In genomic region chr6:158870418-158870957, GRCh38 we compare ENCODE assay signal across 8 cellular contexts. TPM values are rescaled to one million over a fixed set of nuclear protein-coding genes. Genes with fewer than 3 reads are reported as not detected.
DNase-seq lines count a peak whose midpoint lies in the region; ATAC-seq and TF ChIP-seq lines count a peak whose summit lies in the region.

No MANE protein-coding gene starts in this region.

- H3K27me3 ChIP-seq in CD8-positive, alpha-beta T cell (ENCODE audit: insufficient read depth, low read length) = no peaks in the 10 kb centered on the region
- H3K27me3 ChIP-seq in HAP-1 (ENCODE audit: low read depth) (no peaks in the 10 kb centered on the region), layer of hippocampus (ENCODE audit: control insufficient read depth, insufficient read depth, low read length) (no peaks in the 10 kb centered on the region), uterus (no peaks in the 10 kb centered on the region)

- H3K9me3 ChIP-seq in CD8-positive, alpha-beta T cell (ENCODE audit: low read length) = no peaks in the 10 kb centered on the region
- H3K9me3 ChIP-seq in HAP-1 (no peaks in the 10 kb centered on the region), uterus (no peaks in the 10 kb centered on the region)

- H3K36me3 Mint-ChIP-seq in CD8-positive, alpha-beta T cell = peaks cover 2% of the 10 kb centered on the region
- peaks cover 5% of the 10 kb centered on the region for H3K36me3 Mint-ChIP-seq in activated CD4-positive, alpha-beta T cell treated with anti-CD3 and anti-CD28 coated beads, Interleukin-2, amount 10 ng/mL, durations not matched to agents 7 days and 5 days (ENCODE audit: low read depth)

- intact Hi-C loops in CD8-positive, alpha-beta T cell (cut with DNase I, micrococcal nuclease) = loop anchor here (2.0 to 10.0 kb wide), 5 partner anchors 42 to 1848 kb away; no protein-coding TSS in a partner anchor
- intact Hi-C loops in uterus (cut with DNase I; ENCODE audit: low total_unique reads) = no loop called here

- no peak for TF ChIP-seq CTCF in CD8-positive, alpha-beta T cell (IDR thresholded peaks at IDR 0.05)
- TF ChIP-seq CTCF in uterus (IDR thresholded peaks at IDR 0.05) = no peak

- CTCF ChIA-PET in CD8-positive, alpha-beta T cell (lab: Charles Lee) = interaction anchor here (0.8 to 1.7 kb wide), 5 partner anchors 48 to 1546 kb away, joined by 3 to 10 read pairs (median 4); partner anchors contain the start of genes EZR and TAGAP
- CTCF ChIA-PET in activated CD4-positive, alpha-beta T cell treated with anti-CD3 and anti-CD28 coated beads, Interleukin-2, amount 10 ng/mL, durations not matched to agents 7 days and 5 days (lab: Charles Lee) = interaction anchor here (1.1 to 1.6 kb wide), 6 partner anchors 8 to 233 kb away, joined by 3 to 5 read pairs (median 4); no protein-coding TSS in a partner anchor

- peak overlapping the region; percentile 86 for H3K27ac ChIP-seq in CD8-positive, alpha-beta T cell (ENCODE audit: low read depth, low read length)
- peak overlapping the region; percentile 79 for H3K27ac ChIP-seq in layer of hippocampus (ENCODE audit: low read depth, low read length)
- H3K27ac ChIP-seq in uterus = peak overlapping the region; percentile 56 to 79

- peaks cover 20% of the 10 kb centered on the region for H3K4me1 ChIP-seq in CD8-positive, alpha-beta T cell (ENCODE audit: insufficient read depth, low read length)
- H3K4me1 ChIP-seq in HAP-1 (peaks cover 13% of the 10 kb centered on the region), uterus (no peaks in the 10 kb centered on the region)

- H3K27ac Mint-ChIP-seq in CD8-positive, alpha-beta T cell = peak overlapping the region; percentile 99
- H3K27ac Mint-ChIP-seq in activated CD4-positive, alpha-beta T cell treated with anti-CD3 and anti-CD28 coated beads, Interleukin-2, amount 10 ng/mL, durations not matched to agents 7 days and 5 days = peak overlapping the region; percentile 99

- no peaks in the 10 kb centered on the region for H3K36me3 ChIP-seq in CD8-positive, alpha-beta T cell (ENCODE audit: insufficient read depth, low read length)
- H3K36me3 ChIP-seq in HAP-1 (replicated peaks) (no peaks in the 10 kb centered on the region), uterus (no peaks in the 10 kb centered on the region)

- peak in 1 of 7 experiments; percentile 63 for DNase-seq in CD8-positive, alpha-beta T cell
- DNase-seq in HAP-1 (ENCODE audit: low spot score in 2 of 2) (no peak), uterus (no peak), erythroblast (lab: John Stamatoyannopoulos, UW) (no peak), NOMO-1 treated with DMSO at 0.1 percent for 48 hours (lab: John Stamatoyannopoulos, UW; ENCODE audit: unreplicated experiment) (no peak)
- no peak for DNase-seq in activated CD4-positive, alpha-beta T cell treated with anti-CD3 and anti-CD28 coated beads, Interleukin-2, amount 10 ng/mL, durations not matched to agents 7 days and 5 days

- H3K4me1 Mint-ChIP-seq in CD8-positive, alpha-beta T cell (ENCODE audit: low read depth) = peaks cover 34% of the 10 kb centered on the region
- peaks cover 39% of the 10 kb centered on the region for H3K4me1 Mint-ChIP-seq in activated CD4-positive, alpha-beta T cell treated with anti-CD3 and anti-CD28 coated beads, Interleukin-2, amount 10 ng/mL, durations not matched to agents 7 days and 5 days

- in situ Hi-C loops in HAP-1 (cut with MboI; ENCODE audit: low sequenced_read_pairs) = no loop called here

- H3K27me3 Mint-ChIP-seq in CD8-positive, alpha-beta T cell (ENCODE audit: low read depth) = no peaks in the 10 kb centered on the region
- peaks cover 9% of the 10 kb centered on the region for H3K27me3 Mint-ChIP-seq in activated CD4-positive, alpha-beta T cell treated with anti-CD3 and anti-CD28 coated beads, Interleukin-2, amount 10 ng/mL, durations not matched to agents 7 days and 5 days

- H3K9me3 Mint-ChIP-seq in CD8-positive, alpha-beta T cell = no peaks in the 10 kb centered on the region
- H3K9me3 Mint-ChIP-seq in activated CD4-positive, alpha-beta T cell treated with anti-CD3 and anti-CD28 coated beads, Interleukin-2, amount 10 ng/mL, durations not matched to agents 7 days and 5 days = no peaks in the 10 kb centered on the region

- no peak for ATAC-seq in CD8-positive, alpha-beta T cell
- ATAC-seq in GM21529 (IDR thresholded peaks at IDR 0.05; ENCODE audit: unreplicated experiment) = no peak

- TF ChIP-seq POLR2A in uterus (IDR thresholded peaks at IDR 0.05) (no peak), erythroblast (IDR thresholded peaks at IDR 0.05; ENCODE audit: low read length) (no peak)

- H3K4me3 Mint-ChIP-seq in CD8-positive, alpha-beta T cell = peak overlapping the region; percentile 89
- H3K4me3 Mint-ChIP-seq in activated CD4-positive, alpha-beta T cell treated with anti-CD3 and anti-CD28 coated beads, Interleukin-2, amount 10 ng/mL, durations not matched to agents 7 days and 5 days = peak overlapping the region; percentile 80

- peak overlapping the region; percentile 57 for H3K4me3 ChIP-seq in CD8-positive, alpha-beta T cell (ENCODE audit: low read depth, low read length)
- H3K4me3 ChIP-seq in HAP-1 (peak overlapping the region; percentile 31; the same call in 1 of the 2 replicates), uterus (no peak overlapping the region)

- POLR2A ChIA-PET in CD8-positive, alpha-beta T cell (lab: Charles Lee) = interaction anchor here (1.2 to 6.4 kb wide), 10 partner anchors 17 to 129 kb away, joined by 4 to 115 read pairs (median 12); partner anchors contain the start of gene EZR
- POLR2A ChIA-PET in activated CD4-positive, alpha-beta T cell treated with anti-CD3 and anti-CD28 coated beads, Interleukin-2, amount 10 ng/mL, durations not matched to agents 7 days and 5 days (lab: Charles Lee) = interaction anchor here (2.7 kb wide), 1 partner anchor 17 kb away, joined by 10 read pairs; no protein-coding TSS in a partner anchor

RNA-seq across cellular contexts. Expression of gene EZR, which starts 51.3 kb away (rescaled TPM):
- total RNA-seq in CD8-positive, alpha-beta T cell = 100 to 1,000 TPM; 626 to 627 TPM
- 100 to 1,000 TPM; 201 to 210 TPM for total RNA-seq in activated CD4-positive, alpha-beta T cell treated with anti-CD3 and anti-CD28 coated beads, Interleukin-2, amount 10 ng/mL, durations not matched to agents 7 days and 5 days
- 10 to 100 TPM; 27.4 to 94.0 (median 59.3) TPM for total RNA-seq in uterus

Comparison
In these comparisons a context has a peak if more than half of its experiments do, and no peak if none do; other contexts are left out.
1. H3K4me3 ChIP-seq: peak in CD8-positive, alpha-beta T cell (single experiment) and HAP-1 (single experiment); none in uterus (0 of 2).
2. Peak in every context shown above with its lines, with median percentiles within 50 percentile points of each other: H3K27ac ChIP-seq.